Comparison of ENCODE assay signal across 8 cellular contexts in the genomic region with DNA sequence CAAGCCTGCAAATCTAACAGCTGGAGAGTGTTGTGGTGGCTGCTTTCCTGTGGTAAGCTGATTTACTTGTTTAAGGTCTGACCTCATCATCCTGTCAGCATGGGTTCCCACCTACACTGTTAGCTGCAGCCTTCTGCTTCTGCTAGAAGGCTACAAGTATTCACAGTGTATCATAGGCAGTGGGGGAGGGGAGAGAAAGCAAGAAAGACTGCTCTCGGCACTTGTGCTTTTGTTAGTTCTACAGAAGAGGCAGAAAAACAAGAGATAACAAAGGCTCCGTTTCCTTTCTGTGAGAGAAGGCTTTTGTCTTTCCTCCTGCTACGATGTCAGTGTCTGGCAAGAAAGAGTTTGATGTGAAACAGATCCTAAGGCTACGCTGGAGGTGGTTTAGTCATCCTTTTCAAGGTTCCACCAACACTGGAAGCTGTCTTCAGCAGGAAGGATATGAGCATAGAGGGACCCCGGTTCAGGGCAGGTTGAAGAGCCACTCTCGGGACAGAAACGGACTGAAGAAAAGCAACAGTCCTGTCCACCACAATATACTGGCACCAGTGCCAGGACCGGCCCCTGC. TPM values are rescaled to one million over a fixed set of nuclear protein-coding genes. Genes with fewer than 3 reads are reported as not detected.
DNase-seq lines count a peak whose midpoint lies in the region; ATAC-seq and TF ChIP-seq lines count a peak whose summit lies in the region.

A gene with protein sequence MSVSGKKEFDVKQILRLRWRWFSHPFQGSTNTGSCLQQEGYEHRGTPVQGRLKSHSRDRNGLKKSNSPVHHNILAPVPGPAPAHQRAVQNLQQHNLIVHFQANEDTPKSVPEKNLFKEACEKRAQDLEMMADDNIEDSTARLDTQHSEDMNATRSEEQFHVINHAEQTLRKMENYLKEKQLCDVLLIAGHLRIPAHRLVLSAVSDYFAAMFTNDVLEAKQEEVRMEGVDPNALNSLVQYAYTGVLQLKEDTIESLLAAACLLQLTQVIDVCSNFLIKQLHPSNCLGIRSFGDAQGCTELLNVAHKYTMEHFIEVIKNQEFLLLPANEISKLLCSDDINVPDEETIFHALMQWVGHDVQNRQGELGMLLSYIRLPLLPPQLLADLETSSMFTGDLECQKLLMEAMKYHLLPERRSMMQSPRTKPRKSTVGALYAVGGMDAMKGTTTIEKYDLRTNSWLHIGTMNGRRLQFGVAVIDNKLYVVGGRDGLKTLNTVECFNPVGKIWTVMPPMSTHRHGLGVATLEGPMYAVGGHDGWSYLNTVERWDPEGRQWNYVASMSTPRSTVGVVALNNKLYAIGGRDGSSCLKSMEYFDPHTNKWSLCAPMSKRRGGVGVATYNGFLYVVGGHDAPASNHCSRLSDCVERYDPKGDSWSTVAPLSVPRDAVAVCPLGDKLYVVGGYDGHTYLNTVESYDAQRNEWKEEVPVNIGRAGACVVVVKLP (plus strand): TSS at position 232 of the 571 bp plus-strand sequence. CDS start 92 bp downstream, at position 324.

- H3K9ac ChIP-seq in parathyroid adenoma = no peak within 1 kb of the TSS

- H3K36me3 Mint-ChIP-seq in effector memory CD8-positive, alpha-beta T cell (ENCODE audit: insufficient read depth) = no peaks in the 10 kb centered on the region
- H3K36me3 Mint-ChIP-seq in stimulated activated effector memory CD8-positive, alpha-beta T cell treated with anti-CD3 and anti-CD28 coated beads, Interleukin-12 subunit alpha, Interleukin-12 subunit beta, amount 100 ng/mL, for 72 hours = no peaks in the 10 kb centered on the region

- no peak within 1 kb of the TSS for H2AFZ ChIP-seq in parathyroid adenoma

- H3K79me2 ChIP-seq in parathyroid adenoma = no peaks in the 10 kb centered on the region

- no peaks in the 10 kb centered on the region for H3K4me1 Mint-ChIP-seq in effector memory CD8-positive, alpha-beta T cell (ENCODE audit: low read depth in 2 of 2)
- no peaks in the 10 kb centered on the region for H3K4me1 Mint-ChIP-seq in stimulated activated effector memory CD8-positive, alpha-beta T cell treated with anti-CD3 and anti-CD28 coated beads, Interleukin-12 subunit alpha, Interleukin-12 subunit beta, amount 100 ng/mL, for 72 hours

- H3K4me3 ChIP-seq in gastroesophageal sphincter (peak within 1 kb of the TSS; percentile 39 to 44), parathyroid adenoma (ENCODE audit: low read depth, low read length) (no peak within 1 kb of the TSS)

- H3K9me3 ChIP-seq in gastroesophageal sphincter (no peaks in the 10 kb centered on the region), parathyroid adenoma (ENCODE audit: control insufficient read depth, low read length) (no peaks in the 10 kb centered on the region)

- peak; percentile 96 for DNase-seq in H4 (ENCODE audit: low spot score)
- DNase-seq in RKO (ENCODE audit: low spot score) = peak; percentile 46
- no peak for DNase-seq in HCEC 1CT
- DNase-seq in effector memory CD8-positive, alpha-beta T cell = no peak
- DNase-seq in stimulated activated effector memory CD8-positive, alpha-beta T cell treated with anti-CD3 and anti-CD28 coated beads, Interleukin-12 subunit alpha, Interleukin-12 subunit beta, amount 100 ng/mL, for 72 hours (ENCODE audit: low spot score in 2 of 2) = no peak

- H3K9me3 Mint-ChIP-seq in effector memory CD8-positive, alpha-beta T cell = no peaks in the 10 kb centered on the region
- H3K9me3 Mint-ChIP-seq in stimulated activated effector memory CD8-positive, alpha-beta T cell treated with anti-CD3 and anti-CD28 coated beads, Interleukin-12 subunit alpha, Interleukin-12 subunit beta, amount 100 ng/mL, for 72 hours = no peaks in the 10 kb centered on the region

- TF ChIP-seq CTCF in gastroesophageal sphincter (IDR thresholded peaks at IDR 0.05) (no peak), parathyroid adenoma (IDR thresholded peaks at IDR 0.05) (no peak)

- 0 to 19% methylated on average over 7 to 8 of the region's 8 CpGs for WGBS in gastroesophageal sphincter (ENCODE audit: low coverage in 1 of 2), 2 donors

- H3K4me3 Mint-ChIP-seq in effector memory CD8-positive, alpha-beta T cell = peak within 1 kb of the TSS in 1 of 2 donors; percentile 17
- no peak within 1 kb of the TSS for H3K4me3 Mint-ChIP-seq in stimulated activated effector memory CD8-positive, alpha-beta T cell treated with anti-CD3 and anti-CD28 coated beads, Interleukin-12 subunit alpha, Interleukin-12 subunit beta, amount 100 ng/mL, for 72 hours

- TF ChIP-seq POLR2A in gastroesophageal sphincter (IDR thresholded peaks at IDR 0.05) = no peak

- H3K27me3 ChIP-seq in gastroesophageal sphincter (no peaks in the 10 kb centered on the region), parathyroid adenoma (ENCODE audit: control insufficient read depth, insufficient read depth, low read length) (no peaks in the 10 kb centered on the region)

- H3K4me1 ChIP-seq in gastroesophageal sphincter (no peaks in the 10 kb centered on the region), parathyroid adenoma (no peaks in the 10 kb centered on the region)

- ATAC-seq in gastroesophageal sphincter = peak; percentile 31
- no peak for ATAC-seq in effector memory CD8-positive, alpha-beta T cell (replicated peaks)
- ATAC-seq in HG02642 (IDR thresholded peaks at IDR 0.05; ENCODE audit: poor library complexity, unreplicated experiment) = no peak
- ATAC-seq in stimulated activated effector memory CD8-positive, alpha-beta T cell treated with anti-CD3 and anti-CD28 coated beads, Interleukin-12 subunit alpha, Interleukin-12 subunit beta, amount 100 ng/mL, for 72 hours = no peak

- H3K27ac Mint-ChIP-seq in effector memory CD8-positive, alpha-beta T cell = no peak within 1 kb of the TSS
- no peak within 1 kb of the TSS for H3K27ac Mint-ChIP-seq in stimulated activated effector memory CD8-positive, alpha-beta T cell treated with anti-CD3 and anti-CD28 coated beads, Interleukin-12 subunit alpha, Interleukin-12 subunit beta, amount 100 ng/mL, for 72 hours

- H3K36me3 ChIP-seq in gastroesophageal sphincter (no peaks in the 10 kb centered on the region), parathyroid adenoma (ENCODE audit: control insufficient read depth, insufficient read depth, low read length) (no peaks in the 10 kb centered on the region)

- peak within 1 kb of the TSS; percentile 44 for H3K4me2 ChIP-seq in parathyroid adenoma (ENCODE audit: low read length)

- H3K27me3 Mint-ChIP-seq in effector memory CD8-positive, alpha-beta T cell = no peaks in the 10 kb centered on the region

- no peak for TF ChIP-seq EP300 in gastroesophageal sphincter (IDR thresholded peaks at IDR 0.05)

- peak within 1 kb of the TSS; percentile 11 to 70 (median 52) for H3K27ac ChIP-seq in gastroesophageal sphincter
- H3K27ac ChIP-seq in parathyroid adenoma = no peak within 1 kb of the TSS

RNA-seq across cellular contexts. Expression of the gene that starts here (rescaled TPM):
- total RNA-seq in H4 (2014; rRNA removed; shearing (Covaris generic)) = 19.4 and 23.6 TPM in 2 replicates
- 1 to 10 TPM; 1.5 to 3.1 (median 2.0) TPM for total RNA-seq in gastroesophageal sphincter

Comparison
In these comparisons a context has a peak if more than half of its experiments do, and no peak if none do; other contexts are left out.
1. DNase-seq: peak in H4 (single experiment) and RKO (single experiment); none in HCEC 1CT (single experiment), effector memory CD8-positive, alpha-beta T cell (0 of 3) and stimulated activated effector memory CD8-positive, alpha-beta T cell treated with anti-CD3 and anti-CD28 coated beads, Interleukin-12 subunit alpha, Interleukin-12 subunit beta, amount 100 ng/mL, for 72 hours (0 of 2).